7 cellular contexts compared by ENCODE assay signal in genomic region chrX:108160309-108160708, GRCh38.
"Had no signal": no experiment of that assay in that cellular context is flagged by ENCODE, and none has a peak within 500 bp of the region (broad histone marks: within the 10 kb centered on the region; RNA-seq: fewer than 3 reads in every experiment).

No MANE protein-coding gene starts in this region.

- ATAC-seq: HepG2, K562 had no signal

- H3K4me3 ChIP-seq: K562 had no signal

- DNase-seq: IMR-90, KBM-7 had no signal

- H3K27me3 Mint-ChIP-seq: IgD-negative memory B cell had no signal

- H3K27ac ChIP-seq: HL-60 had no signal

- H3K27ac Mint-ChIP-seq: IgD-negative memory B cell had no signal

- FAIRE-seq: HepG2, HTR-8/SVneo, K562 had no signal

- H3K4me3 Mint-ChIP-seq: IgD-negative memory B cell had no signal
